13 cellular contexts compared by ENCODE assay signal in the genomic region with DNA sequence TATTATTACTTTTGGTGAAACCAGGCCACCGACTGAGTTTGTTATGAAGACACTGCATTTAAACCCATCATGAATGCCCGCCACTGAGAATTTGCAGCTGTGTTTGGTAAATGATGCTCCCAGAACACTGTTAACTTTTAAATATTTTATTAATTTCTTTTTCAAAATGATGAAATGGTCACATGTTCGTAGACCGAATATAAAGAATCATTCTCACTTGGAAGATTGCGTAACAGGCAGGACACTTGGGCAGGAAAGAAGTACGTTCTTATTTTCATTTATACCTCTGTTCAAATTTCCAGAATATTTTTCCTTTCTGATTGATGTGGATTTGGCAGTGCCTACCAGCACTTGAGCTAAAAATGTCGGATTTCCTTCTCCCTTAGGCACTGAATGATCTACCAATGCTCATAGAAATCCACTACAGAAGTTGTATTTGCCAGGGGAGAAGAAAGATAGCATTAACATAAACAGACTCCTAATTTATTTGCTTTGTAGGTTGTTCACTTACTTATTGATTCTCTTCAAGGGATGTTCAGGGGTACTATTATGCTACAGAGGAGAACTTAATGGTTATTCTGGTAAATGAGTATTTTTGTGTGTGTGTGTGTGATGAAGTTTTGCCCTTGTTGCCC. TPM values are rescaled to one million over a fixed set of nuclear protein-coding genes. Genes with fewer than 3 reads are reported as not detected.
DNase-seq lines count a peak whose midpoint lies in the region; ATAC-seq and TF ChIP-seq lines count a peak whose summit lies in the region.
"Had no signal": no experiment of that assay in that cellular context is flagged by ENCODE, and none has a peak within 500 bp of the region (broad histone marks: within the 10 kb centered on the region; RNA-seq: fewer than 3 reads in every experiment).

No MANE protein-coding gene starts in this region.

- H3K36me3 ChIP-seq in CD4-positive, alpha-beta memory T cell (ENCODE audit: insufficient read depth, low read length): no peaks in the 10 kb centered on the region
- H3K36me3 ChIP-seq in lung (ENCODE audit: control insufficient read depth in 2 of 2, insufficient read depth in 2 of 2, low read length in 2 of 2): no peaks in the 10 kb centered on the region
- H3K36me3 ChIP-seq in upper lobe of left lung: no peaks in the 10 kb centered on the region

- H3K4me3 Mint-ChIP-seq in activated CD4-positive, alpha-beta memory T cell treated with anti-CD3 and anti-CD28 coated beads for 36 hours: no peak overlapping the region
- H3K4me3 Mint-ChIP-seq in activated CD4-positive, alpha-beta memory T cell treated with anti-CD3 and anti-CD28 coated beads, Interleukin-2, amount 10 ng/mL, durations not matched to agents 7 days and 5 days: no peak overlapping the region
- peak overlapping the region in 4 of 8 donors; percentile 49 to 76 (median 63) for H3K4me3 Mint-ChIP-seq in CD4-positive, alpha-beta memory T cell

- H3K27ac Mint-ChIP-seq in activated CD4-positive, alpha-beta memory T cell treated with anti-CD3 and anti-CD28 coated beads for 36 hours: peak overlapping the region; percentile 66
- no peak overlapping the region for H3K27ac Mint-ChIP-seq in activated CD4-positive, alpha-beta memory T cell treated with anti-CD3 and anti-CD28 coated beads, Interleukin-2, amount 10 ng/mL, durations not matched to agents 7 days and 5 days
- peak overlapping the region in 6 of 7 donors; percentile 13 to 90 (median 80) for H3K27ac Mint-ChIP-seq in CD4-positive, alpha-beta memory T cell
- H3K27ac Mint-ChIP-seq in activated naive CD4-positive, alpha-beta T cell treated with anti-CD3 and anti-CD28 coated beads, Interleukin-2, amount 50 U/mL, for 72 hours: peak overlapping the region; percentile 18 to 80

- H3K9me3 ChIP-seq in CD4-positive, alpha-beta memory T cell (ENCODE audit: control insufficient read depth in 1 of 2, low read length in 2 of 2): no peaks in the 10 kb centered on the region
- no peaks in the 10 kb centered on the region for H3K9me3 ChIP-seq in lung (ENCODE audit: control insufficient read depth in 2 of 2, insufficient read depth in 1 of 2, low read length in 1 of 2)
- no peaks in the 10 kb centered on the region for H3K9me3 ChIP-seq in upper lobe of left lung

- DNase-seq in activated CD4-positive, alpha-beta memory T cell treated with anti-CD3 and anti-CD28 coated beads for 36 hours: no peak
- no peak for DNase-seq in activated CD4-positive, alpha-beta memory T cell treated with anti-CD3 and anti-CD28 coated beads, Interleukin-2, amount 10 ng/mL, durations not matched to agents 7 days and 5 days
- no peak for DNase-seq in CD4-positive, alpha-beta memory T cell
- no peak for DNase-seq in activated naive CD4-positive, alpha-beta T cell treated with anti-CD3 and anti-CD28 coated beads, Interleukin-2, amount 50 U/mL, for 72 hours (ENCODE audit: low spot score in 2 of 2)
- DNase-seq in lung (ENCODE audit: low spot score): peak; percentile 22
- DNase-seq in LoVo (ENCODE audit: low spot score): no peak
- DNase-seq in NCI-H446 treated with DMSO at 0.1 percent for 48 hours (lab: John Stamatoyannopoulos, UW): no peak
- DNase-seq in upper lobe of left lung: no peak
- DNase-seq: hypothalamus, NCI-H1048, NCI-H774, posterior cingulate gyrus had no signal

- intact Hi-C loops in activated CD4-positive, alpha-beta memory T cell treated with anti-CD3 and anti-CD28 coated beads for 36 hours (cut with micrococcal nuclease): no loop called here
- intact Hi-C loops in CD4-positive, alpha-beta memory T cell (cut with micrococcal nuclease): loop anchor here (5.0 kb wide), 1 partner anchor 32 kb away; no protein-coding TSS in a partner anchor

- CTCF ChIA-PET in activated CD4-positive, alpha-beta memory T cell treated with anti-CD3 and anti-CD28 coated beads for 36 hours (lab: Charles Lee): interaction anchor here (0.7 to 1.9 kb wide), 3 partner anchors 12 to 49 kb away, joined by 3 to 5 read pairs (median 3); no protein-coding TSS in a partner anchor
- CTCF ChIA-PET in activated CD4-positive, alpha-beta memory T cell treated with anti-CD3 and anti-CD28 coated beads, Interleukin-2, amount 10 ng/mL, durations not matched to agents 7 days and 5 days (lab: Charles Lee): interaction anchor here (0.6 kb wide), 1 partner anchor 631 kb away, joined by 3 read pairs; no protein-coding TSS in a partner anchor
- CTCF ChIA-PET in CD4-positive, alpha-beta memory T cell (lab: Charles Lee; ENCODE audit: partially characterized antibody): interaction anchor here (0.9 to 1.5 kb wide), 3 partner anchors 27 to 56 kb away, joined by 3 to 5 read pairs (median 3); no protein-coding TSS in a partner anchor

- WGBS in lung, 2 donors: 52 to 53% methylated on average over 7 of the region's 7 CpGs
- WGBS in upper lobe of left lung, 2 donors: 51 to 53% methylated on average over 7 of the region's 7 CpGs

- H3K4me3 ChIP-seq in CD4-positive, alpha-beta memory T cell (ENCODE audit: low read length in 2 of 2): no peak overlapping the region
- no peak overlapping the region for H3K4me3 ChIP-seq in lung
- H3K4me3 ChIP-seq in upper lobe of left lung: no peak overlapping the region
- H3K4me3 ChIP-seq: SK-N-MC had no signal

- peaks cover 6% of the 10 kb centered on the region for H3K9me3 Mint-ChIP-seq in activated CD4-positive, alpha-beta memory T cell treated with anti-CD3 and anti-CD28 coated beads for 36 hours
- peaks cover 8% of the 10 kb centered on the region for H3K9me3 Mint-ChIP-seq in activated CD4-positive, alpha-beta memory T cell treated with anti-CD3 and anti-CD28 coated beads, Interleukin-2, amount 10 ng/mL, durations not matched to agents 7 days and 5 days
- H3K9me3 Mint-ChIP-seq in CD4-positive, alpha-beta memory T cell: peaks cover 0 to 4% (median 0%) of the 10 kb centered on the region in 8 donors
- peaks cover 3 to 5% of the 10 kb centered on the region in 2 donors for H3K9me3 Mint-ChIP-seq in activated naive CD4-positive, alpha-beta T cell treated with anti-CD3 and anti-CD28 coated beads, Interleukin-2, amount 50 U/mL, for 72 hours

- H3K36me3 Mint-ChIP-seq in activated CD4-positive, alpha-beta memory T cell treated with anti-CD3 and anti-CD28 coated beads for 36 hours: peaks cover 8% of the 10 kb centered on the region
- peaks cover 64% of the 10 kb centered on the region for H3K36me3 Mint-ChIP-seq in activated CD4-positive, alpha-beta memory T cell treated with anti-CD3 and anti-CD28 coated beads, Interleukin-2, amount 10 ng/mL, durations not matched to agents 7 days and 5 days (ENCODE audit: low read depth)
- peaks cover 9 to 28% of the 10 kb centered on the region in 2 donors for H3K36me3 Mint-ChIP-seq in CD4-positive, alpha-beta memory T cell
- H3K36me3 Mint-ChIP-seq in activated naive CD4-positive, alpha-beta T cell treated with anti-CD3 and anti-CD28 coated beads, Interleukin-2, amount 50 U/mL, for 72 hours: peaks cover 4 to 26% of the 10 kb centered on the region in 2 donors

- no peak for TF ChIP-seq CTCF in lung (IDR thresholded peaks at IDR 0.05; ENCODE audit: control extremely low read depth, extremely low read depth)
- no peak for TF ChIP-seq CTCF in upper lobe of left lung (IDR thresholded peaks at IDR 0.05)

- H3K27me3 Mint-ChIP-seq in activated CD4-positive, alpha-beta memory T cell treated with anti-CD3 and anti-CD28 coated beads for 36 hours: no peaks in the 10 kb centered on the region
- no peaks in the 10 kb centered on the region for H3K27me3 Mint-ChIP-seq in activated CD4-positive, alpha-beta memory T cell treated with anti-CD3 and anti-CD28 coated beads, Interleukin-2, amount 10 ng/mL, durations not matched to agents 7 days and 5 days
- H3K27me3 Mint-ChIP-seq in CD4-positive, alpha-beta memory T cell: no peaks in the 10 kb centered on the region

- peaks cover 98% of the 10 kb centered on the region for H3K4me1 ChIP-seq in CD4-positive, alpha-beta memory T cell (ENCODE audit: insufficient read depth, low read length)
- H3K4me1 ChIP-seq in lung (ENCODE audit: control insufficient read depth in 2 of 2, insufficient read depth in 2 of 2, low read length in 2 of 2) (peaks cover 0 to 11% of the 10 kb centered on the region in 2 donors), upper lobe of left lung (peaks cover 0 to 15% (median 6%) of the 10 kb centered on the region in 4 donors)

- no peak for TF ChIP-seq POLR2A in upper lobe of left lung (IDR thresholded peaks at IDR 0.05)

- TF ChIP-seq EP300 in upper lobe of left lung (IDR thresholded peaks at IDR 0.05): no peak

- H3K27me3 ChIP-seq in CD4-positive, alpha-beta memory T cell (ENCODE audit: insufficient read depth, low read length): no peaks in the 10 kb centered on the region
- H3K27me3 ChIP-seq in lung (ENCODE audit: control insufficient read depth, insufficient read depth) (no peaks in the 10 kb centered on the region), upper lobe of left lung (no peaks in the 10 kb centered on the region)

- no peak overlapping the region for H3K27ac ChIP-seq in CD4-positive, alpha-beta memory T cell (ENCODE audit: low read depth, low read length)
- H3K27ac ChIP-seq in lung (ENCODE audit: low read depth in 1 of 2, low read length in 1 of 2): no peak overlapping the region
- H3K27ac ChIP-seq in upper lobe of left lung: no peak overlapping the region
- H3K27ac ChIP-seq: SK-N-MC had no signal

- POLR2A ChIA-PET in activated CD4-positive, alpha-beta memory T cell treated with anti-CD3 and anti-CD28 coated beads for 36 hours (lab: Charles Lee): interaction anchor here (0.6 kb wide), 1 partner anchor 581 kb away, joined by 4 read pairs; no protein-coding TSS in a partner anchor
- POLR2A ChIA-PET in activated CD4-positive, alpha-beta memory T cell treated with anti-CD3 and anti-CD28 coated beads, Interleukin-2, amount 10 ng/mL, durations not matched to agents 7 days and 5 days (lab: Charles Lee): interaction anchor here (4.1 kb wide), 1 partner anchor 13 kb away, joined by 19 read pairs; a partner anchor contains a TSS
- POLR2A ChIA-PET in CD4-positive, alpha-beta memory T cell (lab: Charles Lee; ENCODE audit: partially characterized antibody): interaction anchor here (0.8 to 9.6 kb wide), 4 partner anchors 12 to 27 kb away, joined by 3 to 191 read pairs (median 5); no protein-coding TSS in a partner anchor

- ATAC-seq in activated naive CD4-positive, alpha-beta T cell treated with anti-CD3 and anti-CD28 coated beads, Interleukin-2, amount 50 U/mL, for 72 hours: no peak
- ATAC-seq in lung (ENCODE audit: insufficient read depth, low FRiP score) (no peak), upper lobe of left lung (ENCODE audit: low FRiP score in 2 of 2) (no peak)

- H3K4me1 Mint-ChIP-seq in activated CD4-positive, alpha-beta memory T cell treated with anti-CD3 and anti-CD28 coated beads for 36 hours (ENCODE audit: low read depth): peaks cover 84% of the 10 kb centered on the region
- H3K4me1 Mint-ChIP-seq in activated CD4-positive, alpha-beta memory T cell treated with anti-CD3 and anti-CD28 coated beads, Interleukin-2, amount 10 ng/mL, durations not matched to agents 7 days and 5 days: peaks cover 83% of the 10 kb centered on the region
- H3K4me1 Mint-ChIP-seq in CD4-positive, alpha-beta memory T cell: peaks cover 71 to 95% (median 81%) of the 10 kb centered on the region in 4 donors

RNA-seq across cellular contexts. Expression of a gene that starts 13.8 kb away (rescaled TPM):
- 100 to 1,000 TPM; 319 to 321 TPM for total RNA-seq in activated CD4-positive, alpha-beta memory T cell treated with anti-CD3 and anti-CD28 coated beads for 36 hours
- total RNA-seq in activated CD4-positive, alpha-beta memory T cell treated with anti-CD3 and anti-CD28 coated beads, Interleukin-2, amount 10 ng/mL, durations not matched to agents 7 days and 5 days: 100 to 1,000 TPM; 337 to 354 TPM
- total RNA-seq in CD4-positive, alpha-beta memory T cell: 100 to 1,000 TPM; 317 to 325 TPM
- polyA plus RNA-seq in CD4-positive, alpha-beta memory T cell: 100 to 1,000 TPM; 432 to 516 TPM
- 100 to 1,000 TPM; 335 to 493 TPM for total RNA-seq in activated naive CD4-positive, alpha-beta T cell treated with anti-CD3 and anti-CD28 coated beads, Interleukin-2, amount 50 U/mL, for 72 hours
- total RNA-seq in lung (10 to 100 TPM; 35.1 to 46.3 TPM), upper lobe of left lung (10 to 100 TPM; 39.6 to 71.8 (median 47.7) TPM)
- polyA plus RNA-seq in lung: 10 to 100 TPM; 24.9 to 38.9 TPM

Comparison
In these comparisons a context has a peak if more than half of its experiments do, and no peak if none do; other contexts are left out.
1. RNA of a gene that starts 13.8 kb away (total RNA-seq): 335 to 493 TPM in activated naive CD4-positive, alpha-beta T cell treated with anti-CD3 and anti-CD28 coated beads, Interleukin-2, amount 50 U/mL, for 72 hours, 337 to 354 TPM in activated CD4-positive, alpha-beta memory T cell treated with anti-CD3 and anti-CD28 coated beads, Interleukin-2, amount 10 ng/mL, durations not matched to agents 7 days and 5 days, 317 to 325 TPM in CD4-positive, alpha-beta memory T cell and 319 to 321 TPM in activated CD4-positive, alpha-beta memory T cell treated with anti-CD3 and anti-CD28 coated beads for 36 hours; 39.6 to 71.8 TPM in upper lobe of left lung and 35.1 to 46.3 TPM in lung; every median in the first group is over 4 times any median in the second.